Comparison of ENCODE assay signal across 8 cellular contexts in the genomic region with DNA sequence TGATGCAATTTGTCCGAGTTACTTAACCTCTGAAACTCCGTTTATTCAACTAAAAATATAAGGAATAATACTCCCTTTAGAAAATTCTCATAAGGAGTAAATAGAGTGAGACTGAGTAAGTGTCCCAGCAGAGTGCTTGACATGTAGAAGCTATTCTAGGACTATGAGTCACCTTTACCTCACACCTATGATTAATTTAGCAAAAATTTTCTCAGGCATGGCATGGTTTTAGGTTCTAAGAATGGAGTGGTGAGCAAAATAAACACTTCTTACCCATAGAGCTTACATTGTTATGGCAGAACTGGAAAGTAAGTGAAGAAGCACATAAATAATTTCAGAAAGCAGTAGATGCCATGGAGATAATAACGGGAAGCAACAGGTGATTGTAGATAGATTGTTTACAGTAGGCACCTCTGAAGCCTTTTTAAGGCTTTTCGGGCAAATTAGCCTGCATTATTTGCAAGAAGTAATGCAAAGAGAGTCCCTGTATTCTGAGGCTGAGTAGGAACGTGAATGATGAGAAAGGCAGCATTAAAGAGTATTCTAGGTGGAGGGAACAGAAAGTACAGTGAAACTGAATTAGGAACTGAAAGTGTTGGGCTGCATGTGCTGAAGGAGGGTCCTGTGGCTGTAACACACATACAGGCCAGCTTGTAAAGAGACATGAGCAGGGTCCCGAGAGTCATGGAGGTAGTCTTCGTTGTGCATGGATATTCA.
DNase-seq lines count a peak whose midpoint lies in the region; ATAC-seq and TF ChIP-seq lines count a peak whose summit lies in the region.

No MANE protein-coding gene starts in this region.

- TF ChIP-seq POLR2A in transverse colon (IDR thresholded peaks at IDR 0.05) = no peak

- peaks cover 13% of the 10 kb centered on the region for H3K36me3 Mint-ChIP-seq in activated T-cell treated with anti-CD3 and anti-CD28 coated beads, Interleukin-2, amount 50 U/mL, for 4 hours (ENCODE audit: insufficient read depth)

- no peak for DNase-seq in activated T-cell treated with anti-CD3 and anti-CD28 coated beads, Interleukin-2, amount 50 U/mL, for 4 hours
- no peak for DNase-seq in activated T-cell treated with anti-CD3 and anti-CD28 coated beads, Interleukin-2, amount 50 U/mL, for 1 hour
- DNase-seq in NCI-H1436 treated with DMSO at 0.1 percent for 48 hours (lab: John Stamatoyannopoulos, UW) = peak; percentile 29
- peak; percentile 77 for DNase-seq in epithelial cell of prostate (ENCODE audit: low read depth, low spot score)
- no peak for DNase-seq in transverse colon
- no peak for DNase-seq in NCI-H524 (lab: John Stamatoyannopoulos, UW)
- DNase-seq in effector CD4-positive, alpha-beta T cell = no peak

- no peaks in the 10 kb centered on the region for H3K36me3 ChIP-seq in transverse colon

- intact Hi-C loops in transverse colon (cut with DNase I; ENCODE audit: low total_unique reads) = no loop called here

- TF ChIP-seq CTCF in transverse colon (IDR thresholded peaks at IDR 0.05) = no peak

- TF ChIP-seq EP300 in transverse colon (IDR thresholded peaks at IDR 0.05; ENCODE audit: low read depth) = no peak

- no peaks in the 10 kb centered on the region for H3K9me3 ChIP-seq in transverse colon

- in situ Hi-C loops in transverse colon (cut with MboI; ENCODE audit: low pct_ligation_motif_present in 1 of 4, low pct_unique_long_range_greater_than_20kb in 1 of 4, low sequenced_read_pairs in 3 of 4) = no loop called here

- H3K4me1 Mint-ChIP-seq in activated T-cell treated with anti-CD3 and anti-CD28 coated beads, Interleukin-2, amount 50 U/mL, for 4 hours (ENCODE audit: low read depth) = peaks cover 5% of the 10 kb centered on the region

- H3K9me3 Mint-ChIP-seq in activated T-cell treated with anti-CD3 and anti-CD28 coated beads, Interleukin-2, amount 50 U/mL, for 4 hours = no peaks in the 10 kb centered on the region

- no peak overlapping the region for H3K4me3 ChIP-seq in transverse colon

- H3K4me3 Mint-ChIP-seq in activated T-cell treated with anti-CD3 and anti-CD28 coated beads, Interleukin-2, amount 50 U/mL, for 4 hours = no peak overlapping the region

- H3K4me1 ChIP-seq in transverse colon = peaks cover 0 to 18% (median 8%) of the 10 kb centered on the region in 4 donors

- H3K27me3 ChIP-seq in transverse colon = no peaks in the 10 kb centered on the region

- H3K27ac ChIP-seq in epithelial cell of prostate (peak overlapping the region; percentile 84), transverse colon (peak overlapping the region in 3 of 4 donors; percentile 13 to 48 (median 31))

- WGBS in transverse colon (ENCODE audit: low coverage in 1 of 2), 2 donors = 79 to 82% methylated on average over 6 to 7 of the region's 7 CpGs

- H3K27me3 Mint-ChIP-seq in activated T-cell treated with anti-CD3 and anti-CD28 coated beads, Interleukin-2, amount 50 U/mL, for 4 hours (ENCODE audit: low read depth) = no peaks in the 10 kb centered on the region

- ATAC-seq in activated T-cell treated with anti-CD3 and anti-CD28 coated beads, Interleukin-2, amount 50 U/mL, for 4 hours = peak; percentile 80 to 85
- peak; percentile 94 for ATAC-seq in HG02610 (IDR thresholded peaks at IDR 0.05; ENCODE audit: unreplicated experiment)

Comparison
In these comparisons a context has a peak if more than half of its experiments do, and no peak if none do; other contexts are left out.
1. DNase-seq: peak in NCI-H1436 treated with DMSO at 0.1 percent for 48 hours (single experiment) and epithelial cell of prostate (single experiment); none in activated T-cell treated with anti-CD3 and anti-CD28 coated beads, Interleukin-2, amount 50 U/mL, for 4 hours (single experiment), activated T-cell treated with anti-CD3 and anti-CD28 coated beads, Interleukin-2, amount 50 U/mL, for 1 hour (single experiment), transverse colon (single experiment), NCI-H524 (0 of 2) and effector CD4-positive, alpha-beta T cell (single experiment).